In genomic region chr12:123445388-123446344, GRCh38 we compare ENCODE assay signal across 9 cellular contexts.
DNase-seq lines count a peak whose midpoint lies in the region; FAIRE-seq and TF ChIP-seq lines count a peak whose summit lies in the region.
"Had no signal": no experiment of that assay in that cellular context is flagged by ENCODE, and none has a peak within 500 bp of the region (broad histone marks: within the 10 kb centered on the region; RNA-seq: fewer than 3 reads in every experiment).

No MANE protein-coding gene starts in this region.

- no peaks in the 10 kb centered on the region for H3K9me3 Mint-ChIP-seq in nephron

- peak overlapping the region; percentile 37 for H3K4me2 ChIP-seq in BLaER1

- H3K27ac ChIP-seq in BLaER1 = no peak overlapping the region

- no peak overlapping the region for H3K4me3 Mint-ChIP-seq in nephron

- H3K36me3 Mint-ChIP-seq in nephron (ENCODE audit: low read depth) = no peaks in the 10 kb centered on the region

- no peak for TF ChIP-seq CTCF in LNCaP clone FGC (IDR thresholded peaks at IDR 0.05; ENCODE audit: control insufficient read depth, extremely low read depth, insufficient read depth)
- TF ChIP-seq CTCF in nephron (IDR thresholded peaks at IDR 0.05; ENCODE audit: unreplicated experiment in 3 of 3) = no peak

- H3K36me3 ChIP-seq in BLaER1 = no peaks in the 10 kb centered on the region

- H3K4me1 ChIP-seq in BLaER1 = peaks cover 27% of the 10 kb centered on the region

- H3K9me3 ChIP-seq in BLaER1 = no peaks in the 10 kb centered on the region

- H3K27me3 ChIP-seq in BLaER1 = no peaks in the 10 kb centered on the region

- no peaks in the 10 kb centered on the region for H4K20me1 ChIP-seq in BLaER1

- peaks cover 8% of the 10 kb centered on the region for H3K4me1 Mint-ChIP-seq in nephron

- H3K27ac Mint-ChIP-seq in nephron = peak overlapping the region; percentile 51 to 89 (median 73)

- FAIRE-seq in endometrium (lab: Jason Lieb, UNC) = peak; percentile 67

- H3K9ac ChIP-seq in BLaER1 = 0 out of 2 replicates have a peak overlapping the region, but pooled peaks have one; percentile 38

- H3K27me3 Mint-ChIP-seq in nephron (ENCODE audit: low read depth) = no peaks in the 10 kb centered on the region

- no peak overlapping the region for H3K4me3 ChIP-seq in BLaER1
- H3K4me3 ChIP-seq in LNCaP clone FGC (ENCODE audit: low read depth, low read length) = peak overlapping the region; percentile 13; the same call in 1 of the 2 replicates

- DNase-seq in LNCaP clone FGC (ENCODE audit: low read depth) (peak; percentile 83), HK-2 (ENCODE audit: unreplicated experiment) (no peak), NCI-H1105 (lab: John Stamatoyannopoulos, UW) (no peak), NCI-H2107 (lab: John Stamatoyannopoulos, UW) (no peak)
- no peak for DNase-seq in activated CD8-positive, alpha-beta memory T cell treated with anti-CD3 and anti-CD28 coated beads, Interleukin-2, amount 50 U/mL, for 48 hours
- DNase-seq: activated CD4-positive, alpha-beta T cell treated with anti-CD3 and anti-CD28 coated beads for 4 hours had no signal
